In the genomic region with DNA sequence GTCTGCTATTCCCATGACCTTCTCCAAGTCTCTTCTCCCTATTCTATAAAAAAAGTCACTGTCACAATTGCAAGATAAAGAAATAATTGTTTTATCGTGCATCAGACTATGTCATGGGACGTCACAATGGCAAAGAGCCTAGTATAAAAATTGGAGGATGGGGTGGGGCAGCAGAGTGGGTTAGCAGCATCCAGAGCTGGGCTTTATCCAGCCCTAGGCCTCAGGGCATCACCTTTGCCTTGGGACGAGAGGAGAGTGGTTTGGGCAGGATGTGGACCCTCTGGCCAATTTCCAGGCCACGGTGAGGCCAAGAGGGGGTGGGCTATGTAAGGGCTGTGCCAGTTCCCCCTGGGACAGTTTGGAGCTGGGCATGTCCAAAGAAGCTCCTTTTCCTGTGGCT, we compare ENCODE assay signal across 19 cellular contexts. TPM values are rescaled to one million over a fixed set of nuclear protein-coding genes. Genes with fewer than 3 reads are reported as not detected.
DNase-seq lines count a peak whose midpoint lies in the region; ATAC-seq and TF ChIP-seq lines count a peak whose summit lies in the region.
"Had no signal": no experiment of that assay in that cellular context is flagged by ENCODE, and none has a peak within 500 bp of the region (broad histone marks: within the 10 kb centered on the region; RNA-seq: fewer than 3 reads in every experiment).

No MANE protein-coding gene starts in this region.

- ATAC-seq in activated CD8-positive, alpha-beta T cell treated with anti-CD3 and anti-CD28 coated beads, Interleukin-2, amount 10 ng/mL, durations not matched to agents 7 days and 5 days = no peak
- ATAC-seq in activated CD8-positive, alpha-beta T cell treated with anti-CD3 and anti-CD28 coated beads for 36 hours = no peak
- ATAC-seq in HG02870 (IDR thresholded peaks at IDR 0.05; ENCODE audit: unreplicated experiment) = no peak
- ATAC-seq in HG02885 (IDR thresholded peaks at IDR 0.05; ENCODE audit: poor library complexity, unreplicated experiment) = no peak

- no peaks in the 10 kb centered on the region for H4K20me1 ChIP-seq in PC-9 (ENCODE audit: insufficient read depth)

- no peaks in the 10 kb centered on the region for H3K9me3 ChIP-seq in PC-9 (ENCODE audit: insufficient read depth, low read depth)
- H3K9me3 ChIP-seq: ovary, tibial artery had no signal

- no peaks in the 10 kb centered on the region for H3K36me3 ChIP-seq in PC-9 (ENCODE audit: low read depth)
- H3K36me3 ChIP-seq: ovary had no signal

- H3K4me3 ChIP-seq in PC-9 = no peak overlapping the region
- H3K4me3 ChIP-seq: hepatocyte, ovary, tibial artery had no signal

- peak overlapping the region; percentile 44 for H3K27ac Mint-ChIP-seq in activated CD8-positive, alpha-beta T cell treated with anti-CD3 and anti-CD28 coated beads, Interleukin-2, amount 10 ng/mL, durations not matched to agents 7 days and 5 days
- no peak overlapping the region for H3K27ac Mint-ChIP-seq in activated CD8-positive, alpha-beta T cell treated with anti-CD3 and anti-CD28 coated beads for 36 hours

- H3K4me1 ChIP-seq in PC-9 (replicated peaks; ENCODE audit: insufficient read depth) = no peaks in the 10 kb centered on the region

- no peaks in the 10 kb centered on the region for H3K27me3 ChIP-seq in PC-9 (ENCODE audit: insufficient read depth, low read depth)
- H3K27me3 ChIP-seq: hepatocyte, ovary, tibial artery had no signal

- H3K27ac ChIP-seq in RWPE1 (peak overlapping the region; percentile 67), PC-9 (no peak overlapping the region)
- H3K27ac ChIP-seq: C4-2B, hepatocyte, tibial artery had no signal

- CTCF ChIA-PET in activated CD8-positive, alpha-beta T cell treated with anti-CD3 and anti-CD28 coated beads, Interleukin-2, amount 10 ng/mL, durations not matched to agents 7 days and 5 days (lab: Charles Lee) = interaction anchor here (0.9 kb wide), 1 partner anchor 12 kb away, joined by 6 read pairs; no protein-coding TSS in a partner anchor
- CTCF ChIA-PET in activated CD8-positive, alpha-beta T cell treated with anti-CD3 and anti-CD28 coated beads for 36 hours (lab: Charles Lee) = interaction anchor here (0.8 to 1.4 kb wide), 3 partner anchors 12 to 154 kb away, joined by 3 read pairs; no protein-coding TSS in a partner anchor
- CTCF ChIA-PET in RWPE1 (lab: Yijun Ruan, JAX) (interaction anchor here (1.3 kb wide), 1 partner anchor 15 kb away, joined by 4 read pairs; no protein-coding TSS in a partner anchor), PC-9 (lab: Charles Lee) (no interaction called here)

- H3K4me1 Mint-ChIP-seq in activated CD8-positive, alpha-beta T cell treated with anti-CD3 and anti-CD28 coated beads, Interleukin-2, amount 10 ng/mL, durations not matched to agents 7 days and 5 days (ENCODE audit: low read depth) = peaks cover 22% of the 10 kb centered on the region
- H3K4me1 Mint-ChIP-seq in activated CD8-positive, alpha-beta T cell treated with anti-CD3 and anti-CD28 coated beads for 36 hours (ENCODE audit: low read depth) = peaks cover 18% of the 10 kb centered on the region

- no TSS peak for BruUV-seq in PC-9 (replicated peaks; lab: Mats Ljungman, UMichigan)

- no peak overlapping the region for H3K4me2 ChIP-seq in PC-9
- H3K4me2 ChIP-seq: hepatocyte had no signal

- POLR2A ChIA-PET in activated CD8-positive, alpha-beta T cell treated with anti-CD3 and anti-CD28 coated beads, Interleukin-2, amount 10 ng/mL, durations not matched to agents 7 days and 5 days (lab: Charles Lee) = no interaction called here
- POLR2A ChIA-PET in activated CD8-positive, alpha-beta T cell treated with anti-CD3 and anti-CD28 coated beads for 36 hours (lab: Charles Lee) = no interaction called here
- POLR2A ChIA-PET in RWPE1 (lab: Yijun Ruan, JAX; ENCODE audit: low non-redundant PET) = no interaction called here
- POLR2A ChIA-PET in PC-9 (lab: Charles Lee; ENCODE audit: unreplicated experiment) = no interaction called here

- no peak overlapping the region for H3K4me3 Mint-ChIP-seq in activated CD8-positive, alpha-beta T cell treated with anti-CD3 and anti-CD28 coated beads, Interleukin-2, amount 10 ng/mL, durations not matched to agents 7 days and 5 days
- H3K4me3 Mint-ChIP-seq in activated CD8-positive, alpha-beta T cell treated with anti-CD3 and anti-CD28 coated beads for 36 hours = no peak overlapping the region

- H3K27me3 Mint-ChIP-seq in activated CD8-positive, alpha-beta T cell treated with anti-CD3 and anti-CD28 coated beads, Interleukin-2, amount 10 ng/mL, durations not matched to agents 7 days and 5 days (ENCODE audit: low read depth) = no peaks in the 10 kb centered on the region
- no peaks in the 10 kb centered on the region for H3K27me3 Mint-ChIP-seq in activated CD8-positive, alpha-beta T cell treated with anti-CD3 and anti-CD28 coated beads for 36 hours

- no peak overlapping the region for H2AFZ ChIP-seq in PC-9
- H2AFZ ChIP-seq: hepatocyte had no signal

- H3K9me3 Mint-ChIP-seq in activated CD8-positive, alpha-beta T cell treated with anti-CD3 and anti-CD28 coated beads, Interleukin-2, amount 10 ng/mL, durations not matched to agents 7 days and 5 days (ENCODE audit: insufficient read depth) = no peaks in the 10 kb centered on the region
- H3K9me3 Mint-ChIP-seq in activated CD8-positive, alpha-beta T cell treated with anti-CD3 and anti-CD28 coated beads for 36 hours = no peaks in the 10 kb centered on the region

- TF ChIP-seq CTCF in activated CD8-positive, alpha-beta T cell treated with anti-CD3 and anti-CD28 coated beads for 36 hours (IDR thresholded peaks at IDR 0.05) = no peak
- TF ChIP-seq CTCF in RWPE1 (conservative IDR thresholded peaks at IDR 0.05; ENCODE audit: low read depth) (no peak), PC-9 (conservative IDR thresholded peaks at IDR 0.05) (no peak)

- no peaks in the 10 kb centered on the region for H3F3A ChIP-seq in PC-9 (ENCODE audit: insufficient read depth, low read depth)

- H3K9me2 ChIP-seq in PC-9 (ENCODE audit: insufficient read depth) = no peaks in the 10 kb centered on the region

- H3K79me2 ChIP-seq in PC-9 (ENCODE audit: low read depth) = no peaks in the 10 kb centered on the region

- H3K36me3 Mint-ChIP-seq in activated CD8-positive, alpha-beta T cell treated with anti-CD3 and anti-CD28 coated beads, Interleukin-2, amount 10 ng/mL, durations not matched to agents 7 days and 5 days (ENCODE audit: low read depth) = peaks cover 29% of the 10 kb centered on the region
- peaks cover 12% of the 10 kb centered on the region for H3K36me3 Mint-ChIP-seq in activated CD8-positive, alpha-beta T cell treated with anti-CD3 and anti-CD28 coated beads for 36 hours (ENCODE audit: low read depth)

- intact Hi-C loops in activated CD8-positive, alpha-beta T cell treated with anti-CD3 and anti-CD28 coated beads for 36 hours (cut with micrococcal nuclease) = no loop called here
- intact Hi-C loops in head of caudate nucleus (cut with DNase I) = loop anchor here (10.0 kb wide), 1 partner anchor 298 kb away; no protein-coding TSS in a partner anchor
- intact Hi-C loops in PC-9 (cut with micrococcal nuclease; ENCODE audit: unreplicated experiment) = no loop called here

- DNase-seq in activated CD8-positive, alpha-beta T cell treated with anti-CD3 and anti-CD28 coated beads, Interleukin-2, amount 10 ng/mL, durations not matched to agents 7 days and 5 days = no peak
- DNase-seq in activated CD8-positive, alpha-beta T cell treated with anti-CD3 and anti-CD28 coated beads for 36 hours = no peak
- DNase-seq in RWPE1 (ENCODE audit: low spot score) (no peak), head of caudate nucleus (peak in 22 of 42 donors; percentile 8 to 82 (median 52)), putamen (ENCODE audit: low spot score) (peak; percentile 75), PC-9 (no peak)
- DNase-seq: activated T-cell treated with anti-CD3 and anti-CD28 coated beads, Interleukin-2, amount 50 U/mL, for 48 hours; kidney glomerular epithelial cell; NCI-H1417; NCI-H774; stimulated activated CD4-positive, alpha-beta T cell treated with anti-CD3 and anti-CD28 coated beads, Interleukin-4, amount 100 ng/mL, for 4 hours; stimulated activated CD8-positive, alpha-beta memory T cell treated with anti-CD3 and anti-CD28 coated beads, Interleukin-4, amount 100 ng/mL, for 48 hours; tibial artery had no signal

RNA-seq across cellular contexts. Expression of a gene that starts 25.7 kb away (rescaled TPM):
- not detected for total RNA-seq in activated CD8-positive, alpha-beta T cell treated with anti-CD3 and anti-CD28 coated beads, Interleukin-2, amount 10 ng/mL, durations not matched to agents 7 days and 5 days
- total RNA-seq in activated CD8-positive, alpha-beta T cell treated with anti-CD3 and anti-CD28 coated beads for 36 hours = not detected
- 0.78 and 0.83 TPM in 2 replicates for total RNA-seq in PC-9 (2021)
- total RNA-seq: mononuclear cell had no signal

Comparison
In these comparisons a context has a peak if more than half of its experiments do, and no peak if none do; other contexts are left out.
1. DNase-seq: peak in head of caudate nucleus (22 of 42) and putamen (single experiment); none in activated CD8-positive, alpha-beta T cell treated with anti-CD3 and anti-CD28 coated beads, Interleukin-2, amount 10 ng/mL, durations not matched to agents 7 days and 5 days (single experiment), activated CD8-positive, alpha-beta T cell treated with anti-CD3 and anti-CD28 coated beads for 36 hours (single experiment), RWPE1 (single experiment) and PC-9 (0 of 2).